1 cellular context compared by ENCODE assay signal in genomic region chr22:20750461-20751184, GRCh38.
TF ChIP-seq lines count a peak whose summit lies in the region.

No MANE protein-coding gene starts in this region.

TF ChIP-seq in K562, 482 proteins besides CTCF, POLR2A, EP300 and RAD21 (continued from another document and continues in another):
- TF ChIP-seq HBP1 (CRISPR knock-in tag; IDR thresholded peaks at IDR 0.05), result no peak
- no peak for TF ChIP-seq GATA2 (CRISPR knock-in tag; IDR thresholded peaks at IDR 0.05)
- TF ChIP-seq HOXB6 (CRISPR knock-in tag; IDR thresholded peaks at IDR 0.05; ENCODE audit: borderline replicate concordance), result no peak
- no peak; the same call in 1 of the 2 replicates for TF ChIP-seq POLR2AphosphoS5 (IDR thresholded peaks at IDR 0.05; ENCODE audit: control insufficient read depth, insufficient read depth, low read depth, low read length)
- no peak for TF ChIP-seq ZFP30 (CRISPR knock-in tag; IDR thresholded peaks at IDR 0.05; ENCODE audit: borderline replicate concordance)
- peak; percentile 8; the same call in 1 of the 2 replicates for TF ChIP-seq ZBTB7A (IDR thresholded peaks at IDR 0.05; ENCODE audit: borderline replicate concordance, control insufficient read depth, low read depth, low read length)
- TF ChIP-seq, protein P1, sequence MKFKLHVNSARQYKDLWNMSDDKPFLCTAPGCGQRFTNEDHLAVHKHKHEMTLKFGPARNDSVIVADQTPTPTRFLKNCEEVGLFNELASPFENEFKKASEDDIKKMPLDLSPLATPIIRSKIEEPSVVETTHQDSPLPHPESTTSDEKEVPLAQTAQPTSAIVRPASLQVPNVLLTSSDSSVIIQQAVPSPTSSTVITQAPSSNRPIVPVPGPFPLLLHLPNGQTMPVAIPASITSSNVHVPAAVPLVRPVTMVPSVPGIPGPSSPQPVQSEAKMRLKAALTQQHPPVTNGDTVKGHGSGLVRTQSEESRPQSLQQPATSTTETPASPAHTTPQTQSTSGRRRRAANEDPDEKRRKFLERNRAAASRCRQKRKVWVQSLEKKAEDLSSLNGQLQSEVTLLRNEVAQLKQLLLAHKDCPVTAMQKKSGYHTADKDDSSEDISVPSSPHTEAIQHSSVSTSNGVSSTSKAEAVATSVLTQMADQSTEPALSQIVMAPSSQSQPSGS (CRISPR knock-in tag; IDR thresholded peaks at IDR 0.05), result no peak
- no peak for TF ChIP-seq ETV6 (IDR thresholded peaks at IDR 0.05; ENCODE audit: borderline replicate concordance in 1 of 2, low read depth in 2 of 2, low read length in 1 of 2)
- TF ChIP-seq ETV6 (CRISPR knock-in tag; IDR thresholded peaks at IDR 0.05; ENCODE audit: borderline replicate concordance), result no peak
- no peak for TF ChIP-seq EGR1 (conservative IDR thresholded peaks at IDR 0.05)
- no peak for TF ChIP-seq SNRNP70 (optimal IDR thresholded peaks at IDR 0.05; ENCODE audit: low read depth, low read length)
- TF ChIP-seq C11orf30 (IDR thresholded peaks at IDR 0.05; ENCODE audit: low read depth), result no peak
- TF ChIP-seq NEUROD1 (IDR thresholded peaks at IDR 0.05; ENCODE audit: borderline replicate concordance, low read depth, low read length, partially characterized antibody), result no peak
- TF ChIP-seq ZBTB26 (CRISPR knock-in tag; IDR thresholded peaks at IDR 0.05), result no peak
- no peak for TF ChIP-seq TGIF2 (CRISPR knock-in tag; IDR thresholded peaks at IDR 0.05)
- TF ChIP-seq TBL1XR1 (IDR thresholded peaks at IDR 0.05; ENCODE audit: low read length in 2 of 2), result no peak
- TF ChIP-seq ZNF778 (CRISPR knock-in tag; IDR thresholded peaks at IDR 0.05), result no peak
- TF ChIP-seq, protein P2, sequence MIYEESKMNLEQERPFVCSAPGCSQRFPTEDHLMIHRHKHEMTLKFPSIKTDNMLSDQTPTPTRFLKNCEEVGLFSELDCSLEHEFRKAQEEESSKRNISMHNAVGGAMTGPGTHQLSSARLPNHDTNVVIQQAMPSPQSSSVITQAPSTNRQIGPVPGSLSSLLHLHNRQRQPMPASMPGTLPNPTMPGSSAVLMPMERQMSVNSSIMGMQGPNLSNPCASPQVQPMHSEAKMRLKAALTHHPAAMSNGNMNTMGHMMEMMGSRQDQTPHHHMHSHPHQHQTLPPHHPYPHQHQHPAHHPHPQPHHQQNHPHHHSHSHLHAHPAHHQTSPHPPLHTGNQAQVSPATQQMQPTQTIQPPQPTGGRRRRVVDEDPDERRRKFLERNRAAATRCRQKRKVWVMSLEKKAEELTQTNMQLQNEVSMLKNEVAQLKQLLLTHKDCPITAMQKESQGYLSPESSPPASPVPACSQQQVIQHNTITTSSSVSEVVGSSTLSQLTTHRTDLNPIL (CRISPR knock-in tag; IDR thresholded peaks at IDR 0.05), result no peak
- TF ChIP-seq ZNF146 (CRISPR knock-in tag; IDR thresholded peaks at IDR 0.05; ENCODE audit: unreplicated experiment), result no peak
- TF ChIP-seq ZNF212 (CRISPR knock-in tag; IDR thresholded peaks at IDR 0.05), result no peak
- no peak for TF ChIP-seq RFX7 (CRISPR knock-in tag; IDR thresholded peaks at IDR 0.05)
- no peak for TF ChIP-seq MBD1 (CRISPR knock-in tag; IDR thresholded peaks at IDR 0.05)
- TF ChIP-seq SAP30 (IDR thresholded peaks at IDR 0.05; ENCODE audit: borderline replicate concordance, insufficient read depth, low read depth, low read length, poor library complexity, severe bottlenecking), result no peak
- TF ChIP-seq ZFP36 (IDR thresholded peaks at IDR 0.05; ENCODE audit: low read depth, low read length, partially characterized antibody), result no peak
- no peak for TF ChIP-seq SMAD3 (CRISPR knock-in tag; conservative IDR thresholded peaks at IDR 0.05)
- TF ChIP-seq TOE1 (IDR thresholded peaks at IDR 0.05; ENCODE audit: borderline replicate concordance), result no peak
- TF ChIP-seq TOE1 (CRISPR knock-in tag; IDR thresholded peaks at IDR 0.05; ENCODE audit: borderline replicate concordance, low read depth), result 0 out of 2 replicates have a peak, but pooled peaks have one; percentile 29
- TF ChIP-seq ZNF639 (CRISPR knock-in tag; conservative IDR thresholded peaks at IDR 0.05 in 1 of 2, IDR thresholded peaks at IDR 0.05 in 1 of 2), result no peak
- no peak for TF ChIP-seq GABPB1 (CRISPR knock-in tag; IDR thresholded peaks at IDR 0.05)
- TF ChIP-seq ZNF584 (CRISPR knock-in tag; IDR thresholded peaks at IDR 0.05; ENCODE audit: low read depth), result no peak
- TF ChIP-seq ZBTB9 (CRISPR knock-in tag; IDR thresholded peaks at IDR 0.05), result no peak
- TF ChIP-seq ZNF583 (CRISPR knock-in tag; IDR thresholded peaks at IDR 0.05), result no peak
- TF ChIP-seq ZSCAN32 (CRISPR knock-in tag; IDR thresholded peaks at IDR 0.05), result no peak
- TF ChIP-seq ZNF785 (CRISPR knock-in tag; IDR thresholded peaks at IDR 0.05), result no peak
- TF ChIP-seq CHD4 (IDR thresholded peaks at IDR 0.05; ENCODE audit: insufficient read depth, insufficient replicate concordance, low read depth, low read length, poor library complexity, severe bottlenecking), result no peak
- no peak for TF ChIP-seq NR3C1 (CRISPR knock-in tag; IDR thresholded peaks at IDR 0.05)
- no peak; the same call in 1 of the 2 replicates for TF ChIP-seq ZC3H4 (CRISPR knock-in tag; IDR thresholded peaks at IDR 0.05; ENCODE audit: borderline replicate concordance)
- TF ChIP-seq FOXJ3 (CRISPR knock-in tag; IDR thresholded peaks at IDR 0.05), result no peak
- TF ChIP-seq ETV1 (tag; conservative IDR thresholded peaks at IDR 0.05; ENCODE audit: low read depth), result no peak
- TF ChIP-seq HNRNPL (IDR thresholded peaks at IDR 0.05; ENCODE audit: low read depth, low read length), result no peak
- no peak for TF ChIP-seq NFXL1 (CRISPR knock-in tag; IDR thresholded peaks at IDR 0.05)
- TF ChIP-seq PREB (CRISPR knock-in tag; IDR thresholded peaks at IDR 0.05), result no peak
- TF ChIP-seq SMAD2 (IDR thresholded peaks at IDR 0.05; ENCODE audit: low read depth, low read length), result no peak
- TF ChIP-seq DEAF1 (CRISPR knock-in tag; IDR thresholded peaks at IDR 0.05), result no peak
- TF ChIP-seq RAD51 (IDR thresholded peaks at IDR 0.05; ENCODE audit: borderline replicate concordance, low read depth), result no peak
- TF ChIP-seq ZBTB5 (IDR thresholded peaks at IDR 0.05), result no peak
- TF ChIP-seq KDM1A (IDR thresholded peaks at IDR 0.05), result no peak
- no peak for TF ChIP-seq CBX2 (IDR thresholded peaks at IDR 0.05; ENCODE audit: insufficient read depth, low read length, poor library complexity, severe bottlenecking)
- 0 out of 2 replicates have a peak, but pooled peaks have one; percentile 14 for TF ChIP-seq PHB (CRISPR knock-in tag; IDR thresholded peaks at IDR 0.05)
- TF ChIP-seq SMARCA5 (IDR thresholded peaks at IDR 0.05), result no peak; the same call in 1 of the 2 replicates
- peak; percentile 41 for TF ChIP-seq STAG1 (CRISPR knock-in tag; IDR thresholded peaks at IDR 0.05; ENCODE audit: borderline replicate concordance)
